ENCODE assay signal across 21 cellular contexts in the genomic region with DNA sequence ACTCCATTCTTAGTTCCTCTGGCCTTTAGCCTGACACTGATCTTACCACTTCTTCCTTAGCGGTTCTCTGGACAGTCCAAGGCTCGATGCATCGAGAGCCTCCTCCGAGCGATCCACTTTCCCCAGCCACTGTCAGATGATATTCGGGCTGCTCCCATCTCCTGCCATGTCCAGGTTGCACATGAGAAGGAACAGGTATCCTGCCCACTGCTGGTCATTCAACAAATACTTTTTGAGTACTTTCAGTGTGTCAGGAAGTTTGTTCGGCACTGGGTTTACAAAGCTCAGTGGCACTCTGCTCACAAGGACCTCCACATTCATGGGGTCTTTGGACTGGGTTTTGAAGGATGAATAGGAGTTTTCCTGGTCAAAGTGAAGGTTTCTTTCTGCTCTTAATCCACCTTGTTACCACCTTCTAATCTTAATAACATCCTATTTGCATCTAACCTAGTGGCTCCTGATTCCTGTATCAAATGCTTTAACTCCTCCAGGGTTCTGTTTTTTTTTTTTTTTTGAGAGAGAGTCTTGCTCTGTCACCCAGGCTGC. TPM values are rescaled to one million over a fixed set of nuclear protein-coding genes. Genes with fewer than 3 reads are reported as not detected.
DNase-seq lines count a peak whose midpoint lies in the region; ATAC-seq and TF ChIP-seq lines count a peak whose summit lies in the region.
"Had no signal": no experiment of that assay in that cellular context is flagged by ENCODE, and none has a peak within 500 bp of the region (broad histone marks: within the 10 kb centered on the region; RNA-seq: fewer than 3 reads in every experiment).

No MANE protein-coding gene starts in this region.

- TF ChIP-seq CTCF in GM23338 (conservative IDR thresholded peaks at IDR 0.05; ENCODE audit: low read depth in 2 of 2) (peak; percentile 13; a peak in 1 of 4 replicates), mammary epithelial cell (conservative IDR thresholded peaks at IDR 0.05 in 1 of 2, IDR thresholded peaks at IDR 0.05 in 1 of 2; ENCODE audit: extremely low read depth in 1 of 2, insufficient read depth in 1 of 2, low read depth in 1 of 2, low read length in 2 of 2) (peak; percentile 5 to 11), parathyroid adenoma (IDR thresholded peaks at IDR 0.05) (peak; percentile 17), smooth muscle cell (IDR thresholded peaks at IDR 0.05; ENCODE audit: borderline replicate concordance, insufficient read depth, poor library complexity, severe bottlenecking) (no peak)

- H3K4me2 ChIP-seq in GM23338 (no peak overlapping the region), mammary epithelial cell (ENCODE audit: insufficient read depth, low read depth, low read length) (no peak overlapping the region), parathyroid adenoma (ENCODE audit: low read length) (no peak overlapping the region), smooth muscle cell (no peak overlapping the region)

- WGBS in mammary epithelial cell (ENCODE audit: low coverage, missing lambda C conversion rate): 95% methylated on average over 3 of the region's 7 CpGs
- WGBS in smooth muscle cell (ENCODE audit: low lambda C conversion rate): 89% methylated on average over 7 of the region's 7 CpGs

- no peaks in the 10 kb centered on the region for H3K9me2 ChIP-seq in GM23338 (ENCODE audit: insufficient read depth)

- no peaks in the 10 kb centered on the region for H3K4me1 Mint-ChIP-seq in GM23338
- H3K4me1 Mint-ChIP-seq: CD8-positive, alpha-beta memory T cell had no signal

- no peak for ATAC-seq in GM23338

- CTCF ChIA-PET in mammary epithelial cell (lab: Charles Lee; ENCODE audit: low non-redundant PET): no interaction called here

- H3K9me3 Mint-ChIP-seq in GM23338: no peaks in the 10 kb centered on the region
- H3K9me3 Mint-ChIP-seq: CD8-positive, alpha-beta memory T cell had no signal

- BruUV-seq in mammary epithelial cell (replicated peaks; lab: Mats Ljungman, UMichigan): no TSS peak

- H4K20me1 ChIP-seq in GM23338 (replicated peaks; ENCODE audit: insufficient read depth) (no peaks in the 10 kb centered on the region), mammary epithelial cell (ENCODE audit: insufficient read depth, low read length) (no peaks in the 10 kb centered on the region), smooth muscle cell (ENCODE audit: low read depth) (no peaks in the 10 kb centered on the region)

- H3K27ac ChIP-seq in GM23338 (ENCODE audit: low read depth) (no peak overlapping the region), mammary epithelial cell (ENCODE audit: insufficient read depth, low read depth, low read length) (no peak overlapping the region), parathyroid adenoma (no peak overlapping the region), smooth muscle cell (ENCODE audit: low read depth) (no peak overlapping the region)

- intact Hi-C loops in mammary epithelial cell (cut with micrococcal nuclease): no loop called here

- H3F3A ChIP-seq in GM23338 (replicated peaks; ENCODE audit: low read depth) (no peaks in the 10 kb centered on the region), smooth muscle cell (ENCODE audit: low read depth) (no peaks in the 10 kb centered on the region)

- no peak for DNase-seq in GM23338 (ENCODE audit: low spot score)
- DNase-seq in HT-29 (ENCODE audit: low spot score): peak; percentile 41
- DNase-seq in mammary epithelial cell: no peak
- DNase-seq in activated CD4-positive, alpha-beta T cell treated with anti-CD3 and anti-CD28 coated beads for 48 hours: no peak
- DNase-seq in NCI-H748 (lab: John Stamatoyannopoulos, UW; ENCODE audit: unreplicated experiment): no peak
- no peak for DNase-seq in smooth muscle cell (lab: John Stamatoyannopoulos, UW; ENCODE audit: unreplicated experiment)
- no peak for DNase-seq in midbrain (lab: John Stamatoyannopoulos, UW)
- DNase-seq: ACHN; C1 segment of cervical spinal cord; Calu3; CD8-positive, alpha-beta memory T cell; DMS153; MM.1S; NCI-H1048; NCI-H1417 treated with DMSO at 0.1 percent for 48 hours; NCI-H187; NCI-H2227 treated with DMSO at 0.1 percent for 48 hours; NCI-H510A; NCI-H748 treated with DMSO at 0.1 percent for 48 hours; SIG-M5 had no signal

- H3K9me3 ChIP-seq in mammary epithelial cell (replicated peaks; ENCODE audit: insufficient read depth, low read length): no peaks in the 10 kb centered on the region
- no peaks in the 10 kb centered on the region for H3K9me3 ChIP-seq in parathyroid adenoma (ENCODE audit: control insufficient read depth, low read length)
- no peaks in the 10 kb centered on the region for H3K9me3 ChIP-seq in smooth muscle cell (replicated peaks; ENCODE audit: low read depth)

- H3K4me1 ChIP-seq in GM23338 (ENCODE audit: insufficient read depth) (no peaks in the 10 kb centered on the region), mammary epithelial cell (ENCODE audit: insufficient read depth, low read length) (peaks cover 6% of the 10 kb centered on the region), parathyroid adenoma (no peaks in the 10 kb centered on the region), smooth muscle cell (ENCODE audit: low read depth) (no peaks in the 10 kb centered on the region)

- H3K27me3 Mint-ChIP-seq in GM23338 (ENCODE audit: insufficient read depth, low read depth, poor library complexity): peaks cover 3% of the 10 kb centered on the region

- dilution Hi-C loops in mammary epithelial cell (cut with HindIII; ENCODE audit: low sequenced_read_pairs): no loop called here

- no peak overlapping the region for H3K9ac ChIP-seq in mammary epithelial cell (ENCODE audit: insufficient read depth, low read length)
- no peak overlapping the region for H3K9ac ChIP-seq in parathyroid adenoma
- no peak overlapping the region for H3K9ac ChIP-seq in smooth muscle cell (ENCODE audit: low read depth)

- H2AFZ ChIP-seq in GM23338 (0 out of 2 replicates have a peak overlapping the region, but pooled peaks have one; percentile 14), mammary epithelial cell (ENCODE audit: low read depth, low read length) (no peak overlapping the region), parathyroid adenoma (no peak overlapping the region), smooth muscle cell (ENCODE audit: low read depth) (no peak overlapping the region)

- H3K36me3 ChIP-seq in GM23338 (ENCODE audit: insufficient read depth): no peaks in the 10 kb centered on the region
- no peaks in the 10 kb centered on the region for H3K36me3 ChIP-seq in mammary epithelial cell (ENCODE audit: insufficient read depth, low read length)
- H3K36me3 ChIP-seq in parathyroid adenoma (ENCODE audit: control insufficient read depth, insufficient read depth, low read length): no peaks in the 10 kb centered on the region
- H3K36me3 ChIP-seq in smooth muscle cell (ENCODE audit: low read depth): no peaks in the 10 kb centered on the region

- H3K36me3 Mint-ChIP-seq in GM23338 (ENCODE audit: low read depth): no peaks in the 10 kb centered on the region

- H3K27ac Mint-ChIP-seq in GM23338: no peak overlapping the region

- no peaks in the 10 kb centered on the region for H3K79me2 ChIP-seq in GM23338 (replicated peaks; ENCODE audit: insufficient read depth)
- no peaks in the 10 kb centered on the region for H3K79me2 ChIP-seq in mammary epithelial cell (ENCODE audit: insufficient read depth, low read length)
- no peaks in the 10 kb centered on the region for H3K79me2 ChIP-seq in parathyroid adenoma
- H3K79me2 ChIP-seq in smooth muscle cell (ENCODE audit: low read depth): no peaks in the 10 kb centered on the region

- no peak overlapping the region for H3K4me3 Mint-ChIP-seq in GM23338
- H3K4me3 Mint-ChIP-seq: CD8-positive, alpha-beta memory T cell had no signal

- H3K4me3 ChIP-seq in GM23338 (no peak overlapping the region), mammary epithelial cell (replicated peaks in 1 of 3; ENCODE audit: insufficient read depth in 1 of 3, low read depth in 2 of 3, low read length in 3 of 3) (no peak overlapping the region), parathyroid adenoma (ENCODE audit: low read depth, low read length) (no peak overlapping the region), smooth muscle cell (no peak overlapping the region)

- in situ Hi-C loops in mammary epithelial cell (cut with MboI; ENCODE audit: low sequenced_read_pairs in 2 of 2): no loop called here

- H3K27me3 ChIP-seq in GM23338 (ENCODE audit: insufficient read depth) (no peaks in the 10 kb centered on the region), mammary epithelial cell (ENCODE audit: insufficient read depth, low read length) (no peaks in the 10 kb centered on the region), parathyroid adenoma (ENCODE audit: control insufficient read depth, insufficient read depth, low read length) (no peaks in the 10 kb centered on the region), smooth muscle cell (ENCODE audit: low read depth) (peaks cover 4% of the 10 kb centered on the region)

TF ChIP-seq in GM23338, 12 proteins besides CTCF, POLR2A, EP300 and RAD21 (continues in another document):
- no peak for TF ChIP-seq NANOG (IDR thresholded peaks at IDR 0.05; ENCODE audit: borderline replicate concordance)

RNA-seq across cellular contexts. Expression of a gene that starts 25.8 kb away (rescaled TPM):
- total RNA-seq in GM23338 (2014; rRNA removed; shearing (Covaris generic)): not detected in 2 replicates
- polyA plus RNA-seq in GM23338 (2016; fragmentation: Nextera tagmentation; extraction: Ambion mirVana): not detected in 2 replicates
- 0.76 and 1.4 TPM in 2 replicates for total RNA-seq in HT-29 (2014; rRNA removed; shearing (Covaris generic))
- total RNA-seq in mammary epithelial cell: 1 to 10 TPM in 1 of 2 donors, under 1 TPM in 1; 0.47 to 1.2 TPM
- 1.1 TPM for polyA plus RNA-seq in mammary epithelial cell
- polyA minus RNA-seq in mammary epithelial cell: not detected
- total RNA-seq in smooth muscle cell: not detected in 2 replicates
- polyA plus RNA-seq in smooth muscle cell: 0.48 and 0.70 TPM in 2 replicates
- total RNA-seq: CD8-positive, alpha-beta memory T cell had no signal
- polyA plus RNA-seq: CD8-positive, alpha-beta memory T cell had no signal

RNA-seq across cellular contexts. Expression of a gene that starts 27.5 kb away (rescaled TPM):
- total RNA-seq in GM23338 (2014; rRNA removed; shearing (Covaris generic)): 13.3 and 13.7 TPM in 2 replicates
- polyA plus RNA-seq in GM23338 (2016; fragmentation: Nextera tagmentation; extraction: Ambion mirVana) (5.9 and 7.8 TPM in 2 replicates), mammary epithelial cell (27.8 TPM), smooth muscle cell (20.3 and 24.1 TPM in 2 replicates)
- 0.26 TPM in 1 of 2 replicates, not detected in the other for total RNA-seq in HT-29 (2014; rRNA removed; shearing (Covaris generic))
- total RNA-seq in mammary epithelial cell (10 to 100 TPM; 21.7 to 29.2 TPM), smooth muscle cell (6.7 and 8.8 TPM in 2 replicates)
- 15.3 TPM for polyA minus RNA-seq in mammary epithelial cell
- polyA plus RNA-seq: CD8-positive, alpha-beta memory T cell had no signal

RNA-seq across cellular contexts. Expression of a gene that starts 32.9 kb away (rescaled TPM):
- 17.2 and 17.6 TPM in 2 replicates for total RNA-seq in GM23338 (2014; rRNA removed; shearing (Covaris generic))
- polyA plus RNA-seq in GM23338 (2016; fragmentation: Nextera tagmentation; extraction: Ambion mirVana): 8.9 and 9.1 TPM in 2 replicates
- 21.1 and 24.0 TPM in 2 replicates for total RNA-seq in HT-29 (2014; rRNA removed; shearing (Covaris generic))
- total RNA-seq in mammary epithelial cell: 10 to 100 TPM; 11.5 to 12.1 TPM
- polyA plus RNA-seq in mammary epithelial cell: 9.3 TPM
- polyA minus RNA-seq in mammary epithelial cell: 8.4 TPM
- 17.4 and 26.3 TPM in 2 replicates for total RNA-seq in smooth muscle cell
- polyA plus RNA-seq in smooth muscle cell: 12.5 and 22.2 TPM in 2 replicates
